Comparison of ENCODE assay signal across 9 cellular contexts in genomic region chr5:52922384-52922783, GRCh38.
DNase-seq lines count a peak whose midpoint lies in the region; ATAC-seq lines count a peak whose summit lies in the region.
"Had no signal": no experiment of that assay in that cellular context is flagged by ENCODE, and none has a peak within 500 bp of the region (broad histone marks: within the 10 kb centered on the region; RNA-seq: fewer than 3 reads in every experiment).

No MANE protein-coding gene starts in this region.

- CTCF ChIA-PET in T-cell (lab: Charles Lee): interaction anchor here (0.5 to 1.0 kb wide), 4 partner anchors 17 to 1083 kb away, joined by 3 to 4 read pairs (median 3); no protein-coding TSS in a partner anchor

- H3K36me3 ChIP-seq in adipocyte (ENCODE audit: control insufficient read depth, insufficient read depth, low read length, severe bottlenecking): no peaks in the 10 kb centered on the region

- H3K4me3 ChIP-seq in adipocyte (ENCODE audit: low read length): no peak overlapping the region

- no peak overlapping the region for H3K27ac Mint-ChIP-seq in T-cell

- ATAC-seq in GM19455 (IDR thresholded peaks at IDR 0.05; ENCODE audit: unreplicated experiment) (no peak), T-cell (replicated peaks in 1 of 4) (no peak)
- no peak for ATAC-seq in activated CD4-positive, CD25-positive, alpha-beta regulatory T cell treated with anti-CD3 and anti-CD28 coated beads, Interleukin-2, amount 50 U/mL, for 24 hours

- no peaks in the 10 kb centered on the region for H3K4me1 Mint-ChIP-seq in T-cell

- peaks cover 7 to 9% of the 10 kb centered on the region in 2 donors for H3K27me3 Mint-ChIP-seq in T-cell

- no peak overlapping the region for H3K4me3 Mint-ChIP-seq in T-cell

- peak; percentile 72 for DNase-seq in ACHN
- peak; percentile 90 for DNase-seq in HS-5 (ENCODE audit: low read depth)
- peak; percentile 69 for DNase-seq in adipocyte (ENCODE audit: low read depth)
- DNase-seq in kidney tubule cell (ENCODE audit: low spot score): peak; percentile 99
- DNase-seq in T-cell: no peak
- DNase-seq in DMS79 treated with DMSO at 0.1 percent for 48 hours (lab: John Stamatoyannopoulos, UW): no peak
- DNase-seq: anterior cingulate cortex had no signal

- peaks cover under 1% of the 10 kb centered on the region for H3K36me3 Mint-ChIP-seq in T-cell

- POLR2A ChIA-PET in T-cell (lab: Charles Lee): no interaction called here

- H3K9me3 ChIP-seq in adipocyte (ENCODE audit: control insufficient read depth, low read length): no peaks in the 10 kb centered on the region

- no peak overlapping the region for H3K9ac ChIP-seq in adipocyte (ENCODE audit: low read length)

- no peaks in the 10 kb centered on the region for H3K27me3 ChIP-seq in adipocyte (replicated peaks; ENCODE audit: control insufficient read depth, insufficient read depth, low read length)

- H3K4me1 ChIP-seq in adipocyte (ENCODE audit: control insufficient read depth, insufficient read depth, low read length): peaks cover 18% of the 10 kb centered on the region

- in situ Hi-C loops in ACHN (cut with HindIII; ENCODE audit: low pct_ligation_motif_present, low pct_unique_long_range_greater_than_20kb, low sequenced_read_pairs): no loop called here

- H3K9me3 Mint-ChIP-seq in T-cell: no peaks in the 10 kb centered on the region

Comparison
In these comparisons a context has a peak if more than half of its experiments do, and no peak if none do; other contexts are left out.
1. DNase-seq: peak in ACHN (single experiment), HS-5 (single experiment), adipocyte (single experiment) and kidney tubule cell (single experiment); none in T-cell (0 of 34) and DMS79 treated with DMSO at 0.1 percent for 48 hours (single experiment).